11 cellular contexts compared by ENCODE assay signal in genomic region chr15:83973816-83974215, GRCh38.
DNase-seq lines count a peak whose midpoint lies in the region; ATAC-seq and TF ChIP-seq lines count a peak whose summit lies in the region.
"Had no signal": no experiment of that assay in that cellular context is flagged by ENCODE, and none has a peak within 500 bp of the region (broad histone marks: within the 10 kb centered on the region; RNA-seq: fewer than 3 reads in every experiment).

No MANE protein-coding gene starts in this region.

- no peak overlapping the region for H3K4me3 Mint-ChIP-seq in activated naive CD4-positive, alpha-beta T cell treated with anti-CD3 and anti-CD28 coated beads for 36 hours
- no peak overlapping the region for H3K4me3 Mint-ChIP-seq in naive thymus-derived CD4-positive, alpha-beta T cell
- H3K4me3 Mint-ChIP-seq: effector memory CD8-positive, alpha-beta T cell had no signal

- DNase-seq in activated naive CD4-positive, alpha-beta T cell treated with anti-CD3 and anti-CD28 coated beads for 36 hours: peak; percentile 5
- no peak for DNase-seq in activated naive CD4-positive, alpha-beta T cell treated with anti-CD3 and anti-CD28 coated beads, Interleukin-2, amount 50 U/mL, for 16 hours
- DNase-seq in Jurkat, Clone E6-1 (ENCODE audit: low read depth, low spot score): peak; percentile 22
- DNase-seq in cardiac fibroblast (ENCODE audit: low read depth in 2 of 2) (peak; percentile 17 to 27), head of caudate nucleus (no peak)
- DNase-seq in stimulated activated CD8-positive, alpha-beta memory T cell treated with anti-CD3 and anti-CD28 coated beads, Interleukin-4, amount 100 ng/mL, for 48 hours: peak; percentile 26
- no peak for DNase-seq in naive thymus-derived CD4-positive, alpha-beta T cell
- no peak for DNase-seq in effector CD4-positive, alpha-beta T cell
- DNase-seq: effector memory CD8-positive, alpha-beta T cell; stimulated activated CD4-positive, alpha-beta T cell treated with anti-CD3 and anti-CD28 coated beads, Interleukin-4, amount 100 ng/mL, for 24 hours had no signal

- H3K4me1 Mint-ChIP-seq in activated naive CD4-positive, alpha-beta T cell treated with anti-CD3 and anti-CD28 coated beads for 36 hours (ENCODE audit: low read depth): no peaks in the 10 kb centered on the region
- H3K4me1 Mint-ChIP-seq in naive thymus-derived CD4-positive, alpha-beta T cell: no peaks in the 10 kb centered on the region

- no peaks in the 10 kb centered on the region for H3K27me3 ChIP-seq in naive thymus-derived CD4-positive, alpha-beta T cell (ENCODE audit: control insufficient read depth in 2 of 2, insufficient read depth in 2 of 2, low read length in 2 of 2)
- H3K27me3 ChIP-seq: BLaER1 had no signal

- TF ChIP-seq CTCF in cardiac fibroblast (IDR thresholded peaks at IDR 0.05; ENCODE audit: low read depth, low read length): peak; percentile 41

- CTCF ChIA-PET in activated naive CD4-positive, alpha-beta T cell treated with anti-CD3 and anti-CD28 coated beads for 36 hours (lab: Charles Lee): no interaction called here
- CTCF ChIA-PET in naive thymus-derived CD4-positive, alpha-beta T cell (lab: Charles Lee): no interaction called here

- peaks cover 2% of the 10 kb centered on the region for H3K9me3 Mint-ChIP-seq in activated naive CD4-positive, alpha-beta T cell treated with anti-CD3 and anti-CD28 coated beads for 36 hours
- H3K9me3 Mint-ChIP-seq in naive thymus-derived CD4-positive, alpha-beta T cell: peaks cover 0 to 13% (median 3%) of the 10 kb centered on the region in 11 donors

- POLR2A ChIA-PET in naive thymus-derived CD4-positive, alpha-beta T cell (lab: Charles Lee): no interaction called here

- peaks cover 8% of the 10 kb centered on the region for H3K27me3 Mint-ChIP-seq in activated naive CD4-positive, alpha-beta T cell treated with anti-CD3 and anti-CD28 coated beads for 36 hours (ENCODE audit: low read depth)
- H3K27me3 Mint-ChIP-seq in naive thymus-derived CD4-positive, alpha-beta T cell: peaks cover 0 to 34% (median 6%) of the 10 kb centered on the region in 5 donors

- H3K36me3 ChIP-seq in naive thymus-derived CD4-positive, alpha-beta T cell (ENCODE audit: control insufficient read depth in 2 of 3, insufficient read depth in 3 of 3, low read length in 3 of 3): no peaks in the 10 kb centered on the region
- H3K36me3 ChIP-seq: BLaER1 had no signal

- no peaks in the 10 kb centered on the region for H3K9me3 ChIP-seq in naive thymus-derived CD4-positive, alpha-beta T cell (ENCODE audit: control insufficient read depth in 2 of 3, low read length in 3 of 3)

- no peak overlapping the region for H3K27ac Mint-ChIP-seq in activated naive CD4-positive, alpha-beta T cell treated with anti-CD3 and anti-CD28 coated beads for 36 hours
- no peak overlapping the region for H3K27ac Mint-ChIP-seq in naive thymus-derived CD4-positive, alpha-beta T cell
- H3K27ac Mint-ChIP-seq: effector memory CD8-positive, alpha-beta T cell had no signal

- intact Hi-C loops in activated naive CD4-positive, alpha-beta T cell treated with anti-CD3 and anti-CD28 coated beads for 36 hours (cut with micrococcal nuclease): no loop called here
- intact Hi-C loops in head of caudate nucleus (cut with DNase I): no loop called here
- intact Hi-C loops in naive thymus-derived CD4-positive, alpha-beta T cell (cut with micrococcal nuclease): no loop called here

- H3K36me3 Mint-ChIP-seq in activated naive CD4-positive, alpha-beta T cell treated with anti-CD3 and anti-CD28 coated beads for 36 hours (ENCODE audit: low read depth): no peaks in the 10 kb centered on the region
- peaks cover 0 to 4% (median 0%) of the 10 kb centered on the region in 5 donors for H3K36me3 Mint-ChIP-seq in naive thymus-derived CD4-positive, alpha-beta T cell

- ATAC-seq in naive thymus-derived CD4-positive, alpha-beta T cell: no peak
- ATAC-seq: effector memory CD8-positive, alpha-beta T cell had no signal

- no peak overlapping the region for H3K4me3 ChIP-seq in Jurkat, Clone E6-1 (ENCODE audit: low read length)
- H3K4me3 ChIP-seq in cardiac fibroblast (replicated peaks in 1 of 2; ENCODE audit: low read depth in 2 of 2, low read length in 2 of 2): no peak overlapping the region
- H3K4me3 ChIP-seq in naive thymus-derived CD4-positive, alpha-beta T cell (ENCODE audit: low read length): no peak overlapping the region
- H3K4me3 ChIP-seq: BLaER1 had no signal

- H3K4me1 ChIP-seq in naive thymus-derived CD4-positive, alpha-beta T cell (ENCODE audit: control insufficient read depth in 2 of 2, insufficient read depth in 2 of 2, low read length in 2 of 2): no peaks in the 10 kb centered on the region
- H3K4me1 ChIP-seq: BLaER1 had no signal

- no peak overlapping the region for H3K27ac ChIP-seq in naive thymus-derived CD4-positive, alpha-beta T cell (ENCODE audit: low read depth, low read length)
- H3K27ac ChIP-seq: BLaER1 had no signal

Comparison
In these comparisons a context has a peak if more than half of its experiments do, and no peak if none do; other contexts are left out.
1. DNase-seq: peak in activated naive CD4-positive, alpha-beta T cell treated with anti-CD3 and anti-CD28 coated beads for 36 hours (single experiment), Jurkat, Clone E6-1 (single experiment), cardiac fibroblast (2 of 2) and stimulated activated CD8-positive, alpha-beta memory T cell treated with anti-CD3 and anti-CD28 coated beads, Interleukin-4, amount 100 ng/mL, for 48 hours (single experiment); none in activated naive CD4-positive, alpha-beta T cell treated with anti-CD3 and anti-CD28 coated beads, Interleukin-2, amount 50 U/mL, for 16 hours (single experiment), head of caudate nucleus (0 of 42), naive thymus-derived CD4-positive, alpha-beta T cell (0 of 9) and effector CD4-positive, alpha-beta T cell (single experiment).